Comparison of ENCODE assay signal across 16 cellular contexts in genomic region chr11:33861366-33861765, GRCh38. TPM values are rescaled to one million over a fixed set of nuclear protein-coding genes. Genes with fewer than 3 reads are reported as not detected.
A peak's percentile ranks its signal among the peaks of the same experiment; 100 is the strongest.
DNase-seq lines count a peak whose midpoint lies in the region; ATAC-seq, FAIRE-seq and TF ChIP-seq lines count a peak whose summit lies in the region.
"Had no signal": no experiment of that assay in that cellular context is flagged by ENCODE, and none has a peak within 500 bp of the region (broad histone marks: within the 10 kb centered on the region; RNA-seq: fewer than 3 reads in every experiment).

No MANE protein-coding gene starts in this region.

- H3K9me3 ChIP-seq in BLaER1 (no peaks in the 10 kb centered on the region), SK-N-MC (ENCODE audit: low read depth, low read length) (no peaks in the 10 kb centered on the region), kidney (ENCODE audit: control insufficient read depth in 1 of 2, low read length in 2 of 2) (no peaks in the 10 kb centered on the region)
- H3K9me3 ChIP-seq: BE2C, HAP-1, SJSA1 had no signal

- H3K27ac ChIP-seq in BLaER1 (peak overlapping the region; percentile 35; the same call in 1 of the 2 replicates), GM23338 (ENCODE audit: low read depth) (no peak overlapping the region), SK-N-MC (peak overlapping the region; percentile 43; the same call in 1 of the 2 replicates), kidney (ENCODE audit: low read depth in 2 of 2, low read length in 2 of 2) (peak overlapping the region; percentile 60 to 66)
- H3K27ac ChIP-seq: SJSA1 had no signal

- H3K4me2 ChIP-seq in BLaER1 = peak overlapping the region; percentile 77
- H3K4me2 ChIP-seq in GM23338 = no peak overlapping the region

- H3K27me3 Mint-ChIP-seq in GM23338 (ENCODE audit: insufficient read depth, low read depth, poor library complexity) = peaks cover 6% of the 10 kb centered on the region

- TF ChIP-seq CTCF in GM23338 (conservative IDR thresholded peaks at IDR 0.05; ENCODE audit: low read depth in 2 of 2) = no peak
- no peak for TF ChIP-seq CTCF in kidney (IDR thresholded peaks at IDR 0.05; ENCODE audit: borderline replicate concordance, extremely low read depth, insufficient read depth)

- H3K4me1 ChIP-seq in BLaER1 = peaks cover 44% of the 10 kb centered on the region
- H3K4me1 ChIP-seq in GM23338 (ENCODE audit: insufficient read depth) = peaks cover 11% of the 10 kb centered on the region
- H3K4me1 ChIP-seq in kidney (ENCODE audit: control insufficient read depth in 1 of 2, insufficient read depth in 1 of 2, low read depth in 1 of 2, low read length in 2 of 2) = peaks cover 26 to 45% of the 10 kb centered on the region in 2 donors
- H3K4me1 ChIP-seq: BE2C, HAP-1, SJSA1 had no signal

- H4K20me1 ChIP-seq in BLaER1 = peaks cover 32% of the 10 kb centered on the region
- no peaks in the 10 kb centered on the region for H4K20me1 ChIP-seq in GM23338 (replicated peaks; ENCODE audit: insufficient read depth)

- H3K27me3 ChIP-seq in BLaER1 (no peaks in the 10 kb centered on the region), GM23338 (ENCODE audit: insufficient read depth) (peaks cover 12% of the 10 kb centered on the region)
- H3K27me3 ChIP-seq: BE2C had no signal

- no peak overlapping the region for H3K27ac Mint-ChIP-seq in GM23338
- H3K27ac Mint-ChIP-seq: T-cell had no signal

- ATAC-seq in GM23338 = no peak
- ATAC-seq: T-cell had no signal

- H3K36me3 ChIP-seq in BLaER1 (peaks cover 61% of the 10 kb centered on the region), GM23338 (ENCODE audit: insufficient read depth) (no peaks in the 10 kb centered on the region), SK-N-MC (ENCODE audit: insufficient read depth, low read length) (no peaks in the 10 kb centered on the region), kidney (ENCODE audit: control insufficient read depth in 1 of 2, insufficient read depth in 2 of 2, low read length in 2 of 2) (no peaks in the 10 kb centered on the region)
- H3K36me3 ChIP-seq: BE2C, HAP-1, SJSA1 had no signal

- H2AFZ ChIP-seq in GM23338 = 0 out of 2 replicates have a peak overlapping the region, but pooled peaks have one; percentile 28

- FAIRE-seq in kidney (lab: Jason Lieb, UNC) = no peak
- FAIRE-seq: GM18507 had no signal

- H3K4me3 Mint-ChIP-seq in GM23338 = no peak overlapping the region
- H3K4me3 Mint-ChIP-seq: T-cell had no signal

- H3K79me2 ChIP-seq in GM23338 (replicated peaks; ENCODE audit: insufficient read depth) = no peaks in the 10 kb centered on the region

- no peaks in the 10 kb centered on the region for H3K36me3 Mint-ChIP-seq in GM23338 (ENCODE audit: low read depth)
- H3K36me3 Mint-ChIP-seq: T-cell had no signal

- H3F3A ChIP-seq in GM23338 (replicated peaks; ENCODE audit: low read depth) = no peaks in the 10 kb centered on the region

- H3K4me3 ChIP-seq in BLaER1 (no peak overlapping the region), GM23338 (no peak overlapping the region), SK-N-MC (peak overlapping the region; percentile 33), kidney (ENCODE audit: low read length in 2 of 2) (peak overlapping the region; percentile 16 to 32)
- H3K4me3 ChIP-seq: HAP-1, SJSA1 had no signal

- intact Hi-C loops in kidney (cut with DNase I) = no loop called here

- no peaks in the 10 kb centered on the region for H3K9me3 Mint-ChIP-seq in GM23338
- H3K9me3 Mint-ChIP-seq: T-cell had no signal

- no peak overlapping the region for H3K9ac ChIP-seq in BLaER1
- H3K9ac ChIP-seq in SK-N-MC (ENCODE audit: insufficient read length) = peak overlapping the region; percentile 24
- H3K9ac ChIP-seq in kidney (ENCODE audit: low read length in 2 of 2) = peak overlapping the region in 1 of 2 donors; percentile 24

- DNase-seq in GM23338 (ENCODE audit: low spot score) (no peak), SK-N-MC (ENCODE audit: low read depth, low spot score) (no peak), kidney (no peak), amniotic stem cell (lab: John Stamatoyannopoulos, UW) (no peak), 8988T (no peak), NCI-H2081 treated with DMSO at 0.1 percent for 48 hours (lab: John Stamatoyannopoulos, UW) (no peak)
- DNase-seq: BE2C; NCI-H1417 treated with DMSO at 0.1 percent for 48 hours; NK-92 treated with Interleukin-12 subunit alpha and Interleukin-12 subunit beta, amount 100 ng/mL, for 24 hours; OCI-M1; RPMI8226; T-cell had no signal

- H3K9me2 ChIP-seq in GM23338 (ENCODE audit: insufficient read depth) = no peaks in the 10 kb centered on the region

- H3K4me1 Mint-ChIP-seq in GM23338 = peaks cover 11% of the 10 kb centered on the region
- H3K4me1 Mint-ChIP-seq: T-cell had no signal

TF ChIP-seq in GM23338, 12 proteins besides CTCF, POLR2A, EP300 and RAD21:
- TF ChIP-seq JUNB (IDR thresholded peaks at IDR 0.05; ENCODE audit: unreplicated experiment) = no peak
- TF ChIP-seq POLR2AphosphoS5 (IDR thresholded peaks at IDR 0.05; ENCODE audit: low read depth) = no peak
- TF ChIP-seq REST (IDR thresholded peaks at IDR 0.05; ENCODE audit: unreplicated experiment) = no peak

RNA-seq across cellular contexts. Expression of gene LMO2, which starts 30.5 kb away (rescaled TPM):
- total RNA-seq in GM23338 (2014; rRNA removed; shearing (Covaris generic)) = 3.1 and 3.9 TPM in 2 replicates
- polyA plus RNA-seq in GM23338 (2016; fragmentation: Nextera tagmentation; extraction: Ambion mirVana) (1.4 and 2.7 TPM in 2 replicates), kidney (ENCODE audit: insufficient read depth, low read depth, low replicate concordance) (57.1 TPM)
- total RNA-seq in kidney = 60.6 TPM
- total RNA-seq: SJSA1 had no signal

Comparison
In these comparisons a context has a peak if more than half of its experiments do, and no peak if none do; other contexts are left out.
1. H3K4me3 ChIP-seq: peak in SK-N-MC (single experiment) and kidney (2 of 2); none in BLaER1 (single experiment) and GM23338 (single experiment).
2. RNA of gene LMO2, which starts 30.5 kb away (total RNA-seq): 60.6 TPM in kidney (single experiment); 3.1 to 3.9 TPM in GM23338; every median in the first group is over 10 times any median in the second.